9 cellular contexts compared by ENCODE assay signal in the genomic region with DNA sequence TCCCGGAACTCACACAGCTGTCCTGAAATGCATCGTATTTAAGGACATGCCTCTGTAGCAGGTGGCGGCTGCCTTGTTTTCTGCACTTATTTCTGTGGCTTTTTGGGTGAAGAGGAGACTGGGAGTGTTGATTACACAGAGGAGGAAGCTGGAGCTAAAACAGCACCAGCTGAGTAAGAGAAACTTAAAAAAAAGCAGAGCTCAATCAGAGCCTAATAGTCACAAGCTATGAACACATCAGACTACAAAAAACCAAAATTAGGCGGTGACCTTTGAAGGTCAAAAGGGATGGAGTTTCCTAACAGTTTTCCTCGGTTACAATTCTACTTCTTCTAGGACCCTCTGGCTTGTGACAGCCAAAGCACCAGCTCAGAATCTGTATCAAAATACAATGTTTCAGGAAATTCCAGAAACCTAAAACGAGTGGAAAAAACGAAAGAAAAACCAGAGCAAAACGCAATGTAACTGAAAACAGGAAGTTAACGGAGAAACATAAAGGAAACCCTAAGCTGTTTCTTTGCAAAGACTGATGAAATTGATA. TPM values are rescaled to one million over a fixed set of nuclear protein-coding genes. Genes with fewer than 3 reads are reported as not detected.
DNase-seq lines count a peak whose midpoint lies in the region; ATAC-seq lines count a peak whose summit lies in the region.
"Had no signal": no experiment of that assay in that cellular context is flagged by ENCODE, and none has a peak within 500 bp of the region (broad histone marks: within the 10 kb centered on the region; RNA-seq: fewer than 3 reads in every experiment).

No MANE protein-coding gene starts in this region.

- ATAC-seq in HG03025 (IDR thresholded peaks at IDR 0.05; ENCODE audit: low FRiP score, unreplicated experiment), result peak; percentile 76
- ATAC-seq: A549 had no signal

- POLR2A ChIA-PET in activated CD4-positive, alpha-beta memory T cell treated with anti-CD3 and anti-CD28 coated beads, Interleukin-2, amount 10 ng/mL, durations not matched to agents 7 days and 5 days (lab: Charles Lee), result interaction anchor here (0.9 to 2.4 kb wide), 4 partner anchors 12 to 115 kb away, joined by 3 to 15 read pairs (median 5); no protein-coding TSS in a partner anchor

- H3K4me1 ChIP-seq in mononuclear cell (ENCODE audit: insufficient read depth, low read length), result peaks cover 45% of the 10 kb centered on the region

- peaks cover 3% of the 10 kb centered on the region for H3K9me3 Mint-ChIP-seq in activated CD4-positive, alpha-beta memory T cell treated with anti-CD3 and anti-CD28 coated beads, Interleukin-2, amount 10 ng/mL, durations not matched to agents 7 days and 5 days

- DNase-seq in NCI-H2171 treated with DMSO at 0.1 percent for 48 hours (lab: John Stamatoyannopoulos, UW), result peak; percentile 10
- DNase-seq in NCI-H2171 (lab: John Stamatoyannopoulos, UW), result no peak
- no peak for DNase-seq in activated CD4-positive, alpha-beta memory T cell treated with anti-CD3 and anti-CD28 coated beads, Interleukin-2, amount 10 ng/mL, durations not matched to agents 7 days and 5 days
- no peak for DNase-seq in DMS 273 (lab: John Stamatoyannopoulos, UW; ENCODE audit: unreplicated experiment)
- no peak for DNase-seq in NCI-H524 treated with DMSO at 0.1 percent for 48 hours (lab: John Stamatoyannopoulos, UW)
- DNase-seq in NCI-H2196 (lab: John Stamatoyannopoulos, UW; ENCODE audit: unreplicated experiment), result no peak

- peak overlapping the region; percentile 86 for H3K27ac Mint-ChIP-seq in activated CD4-positive, alpha-beta memory T cell treated with anti-CD3 and anti-CD28 coated beads, Interleukin-2, amount 10 ng/mL, durations not matched to agents 7 days and 5 days

- peaks cover 73% of the 10 kb centered on the region for H3K36me3 Mint-ChIP-seq in activated CD4-positive, alpha-beta memory T cell treated with anti-CD3 and anti-CD28 coated beads, Interleukin-2, amount 10 ng/mL, durations not matched to agents 7 days and 5 days (ENCODE audit: low read depth)

- H3K27me3 Mint-ChIP-seq in activated CD4-positive, alpha-beta memory T cell treated with anti-CD3 and anti-CD28 coated beads, Interleukin-2, amount 10 ng/mL, durations not matched to agents 7 days and 5 days, result no peaks in the 10 kb centered on the region

- peaks cover 79% of the 10 kb centered on the region for H3K4me1 Mint-ChIP-seq in activated CD4-positive, alpha-beta memory T cell treated with anti-CD3 and anti-CD28 coated beads, Interleukin-2, amount 10 ng/mL, durations not matched to agents 7 days and 5 days

- H3K27me3 ChIP-seq in mononuclear cell (ENCODE audit: insufficient read depth, low read length), result no peaks in the 10 kb centered on the region

- peak overlapping the region; percentile 32 for H3K4me3 ChIP-seq in mononuclear cell (ENCODE audit: low read length)
- H3K4me3 ChIP-seq: A549 had no signal

- no peaks in the 10 kb centered on the region for H3K9me3 ChIP-seq in mononuclear cell (ENCODE audit: low read depth, low read length)
- H3K9me3 ChIP-seq: A549 had no signal

- H3K4me3 Mint-ChIP-seq in activated CD4-positive, alpha-beta memory T cell treated with anti-CD3 and anti-CD28 coated beads, Interleukin-2, amount 10 ng/mL, durations not matched to agents 7 days and 5 days, result peak overlapping the region; percentile 77

- CTCF ChIA-PET in activated CD4-positive, alpha-beta memory T cell treated with anti-CD3 and anti-CD28 coated beads, Interleukin-2, amount 10 ng/mL, durations not matched to agents 7 days and 5 days (lab: Charles Lee), result interaction anchor here (0.8 to 2.3 kb wide), 3 partner anchors 19 to 49 kb away, joined by 3 to 9 read pairs (median 4); no protein-coding TSS in a partner anchor

RNA-seq across cellular contexts. Expression of gene PRKX, which starts 13.5 kb away (rescaled TPM):
- 100 to 1,000 TPM; 141 to 145 TPM for total RNA-seq in activated CD4-positive, alpha-beta memory T cell treated with anti-CD3 and anti-CD28 coated beads, Interleukin-2, amount 10 ng/mL, durations not matched to agents 7 days and 5 days
- 72.7 TPM for total RNA-seq in mononuclear cell
